In genomic region chr3:71500696-71501095, GRCh38 we compare ENCODE assay signal across 1 cellular context.
TF ChIP-seq lines count a peak whose summit lies in the region.

No MANE protein-coding gene starts in this region.

TF ChIP-seq in IMR-90, 13 proteins besides CTCF, POLR2A, EP300 and RAD21:
- TF ChIP-seq BHLHE40 (IDR thresholded peaks at IDR 0.05; ENCODE audit: low read depth, low read length), result no peak
TF ChIP-seq in IMR-90: peak in this region for 0.
